Comparison of ENCODE assay signal across 8 cellular contexts in genomic region chr9:5714501-5715401, GRCh38.
A peak's percentile ranks its signal among the peaks of the same experiment; 100 is the strongest.
DNase-seq lines count a peak whose midpoint lies in the region; ATAC-seq, FAIRE-seq and TF ChIP-seq lines count a peak whose summit lies in the region.

No MANE protein-coding gene starts in this region.

- H3K27ac ChIP-seq in heart left ventricle = no peak overlapping the region

- H3K4me3 ChIP-seq in bronchial epithelial cell (ENCODE audit: low read depth, low read length) (no peak overlapping the region), heart left ventricle (no peak overlapping the region)

- 83 to 88% (median 86%) methylated on average over 4 of the region's 4 CpGs for WGBS in heart left ventricle, 4 donors

- no peak for ATAC-seq in heart left ventricle

- peaks cover 4% of the 10 kb centered on the region for H3K4me1 Mint-ChIP-seq in nephron

- no peak for TF ChIP-seq POLR2A in heart left ventricle (IDR thresholded peaks at IDR 0.05)

- peaks cover 0 to 6% (median 0%) of the 10 kb centered on the region in 12 donors for H3K4me1 ChIP-seq in heart left ventricle

- no peaks in the 10 kb centered on the region for H3K27me3 Mint-ChIP-seq in nephron (ENCODE audit: low read depth)

- intact Hi-C loops in heart left ventricle (cut with DNase I) = no loop called here

- no peak overlapping the region for H3K27ac Mint-ChIP-seq in nephron

- H3K36me3 ChIP-seq in bronchial epithelial cell (ENCODE audit: control insufficient read depth, insufficient read depth, low read length) (peaks cover 2% of the 10 kb centered on the region), heart left ventricle (peaks cover 0 to 41% (median 14%) of the 10 kb centered on the region in 9 donors)

- H3K9me3 Mint-ChIP-seq in nephron = peaks cover 14% of the 10 kb centered on the region

- no peaks in the 10 kb centered on the region for H3K27me3 ChIP-seq in bronchial epithelial cell (ENCODE audit: control insufficient read depth, insufficient read depth, low read length)
- no peaks in the 10 kb centered on the region for H3K27me3 ChIP-seq in heart left ventricle

- no peak for FAIRE-seq in bronchial epithelial cell (lab: Jason Lieb, UNC)

- TF ChIP-seq CTCF in bronchial epithelial cell (IDR thresholded peaks at IDR 0.05; ENCODE audit: insufficient read depth, low read length, severe bottlenecking) = peak; percentile 58
- TF ChIP-seq CTCF in nephron (IDR thresholded peaks at IDR 0.05; ENCODE audit: unreplicated experiment in 3 of 3) = peak; percentile 34 to 50 (median 36)
- TF ChIP-seq CTCF in heart left ventricle (IDR thresholded peaks at IDR 0.05) = peak in 1 of 12 donors; percentile 17

- H3K9me3 ChIP-seq in heart left ventricle = peaks cover 0 to 12% (median 2%) of the 10 kb centered on the region in 12 donors

- peaks cover 75% of the 10 kb centered on the region for H3K36me3 Mint-ChIP-seq in nephron (ENCODE audit: low read depth)

- peak; percentile 13 for DNase-seq in EL
- DNase-seq in M059J (ENCODE audit: low read depth) = peak; percentile 54
- DNase-seq in bronchial epithelial cell (ENCODE audit: low read depth) = peak; percentile 89
- DNase-seq in heart left ventricle = no peak
- DNase-seq in AG08395 (ENCODE audit: low spot score) = no peak
- no peak for DNase-seq in NCI-H1694 treated with DMSO at 0.1 percent for 48 hours (lab: John Stamatoyannopoulos, UW)
- DNase-seq in islet precursor cell = no peak

- no peak overlapping the region for H3K4me3 Mint-ChIP-seq in nephron

Comparison
In these comparisons a context has a peak if more than half of its experiments do, and no peak if none do; other contexts are left out.
1. DNase-seq: peak in EL (single experiment), M059J (single experiment) and bronchial epithelial cell (single experiment); none in heart left ventricle (0 of 5), AG08395 (single experiment), NCI-H1694 treated with DMSO at 0.1 percent for 48 hours (single experiment) and islet precursor cell (single experiment).